In genomic region chr6:20909621-20910020, GRCh38 we compare ENCODE assay signal across 24 cellular contexts.
"Had no signal": no experiment of that assay in that cellular context is flagged by ENCODE, and none has a peak within 500 bp of the region (broad histone marks: within the 10 kb centered on the region; RNA-seq: fewer than 3 reads in every experiment).

No MANE protein-coding gene starts in this region.

- ATAC-seq: foreskin keratinocyte; left cardiac atrium; lower lobe of right lung; psoas muscle; right lobe of liver; stimulated activated effector memory CD8-positive, alpha-beta T cell treated with anti-CD3 and anti-CD28 coated beads, Interleukin-12 subunit alpha, Interleukin-12 subunit beta, amount 100 ng/mL, for 72 hours; stimulated activated naive CD8-positive, alpha-beta T cell treated with anti-CD3 and anti-CD28 coated beads, Interleukin-15, Interleukin-2, amounts not matched to agents 100 U/mL and 50 U/mL, for 24 hours; upper lobe of right lung had no signal

- H3K27ac Mint-ChIP-seq: endodermal cell; immature natural killer cell; naive B cell; nephron; stimulated activated effector memory CD8-positive, alpha-beta T cell treated with anti-CD3 and anti-CD28 coated beads, Interleukin-12 subunit alpha, Interleukin-12 subunit beta, amount 100 ng/mL, for 72 hours had no signal

- H3K36me3 ChIP-seq: lower lobe of right lung, right lobe of liver, suprapubic skin, thyroid gland, upper lobe of right lung, vagina had no signal

- H3K27ac ChIP-seq: foreskin keratinocyte, left ventricle myocardium inferior, lower lobe of right lung, psoas muscle, right lobe of liver, suprapubic skin, thyroid gland, upper lobe of right lung, vagina had no signal

- DNase-seq: effector CD4-positive, alpha-beta T cell; endodermal cell; erythroblast; foreskin keratinocyte; immature natural killer cell; kidney; left cardiac atrium; left ventricle myocardium inferior; lower lobe of right lung; mesenchymal stem cell; midbrain; naive B cell; psoas muscle; retina; right lobe of liver; stimulated activated CD4-positive, alpha-beta T cell treated with anti-CD3 and anti-CD28 coated beads, Interleukin-4, amount 100 ng/mL, for 1 hour; stimulated activated CD8-positive, alpha-beta memory T cell treated with anti-CD3 and anti-CD28 coated beads, Interleukin-4, amount 100 ng/mL, for 48 hours; stimulated activated naive CD8-positive, alpha-beta T cell treated with anti-CD3 and anti-CD28 coated beads, Interleukin-15, Interleukin-2, amounts not matched to agents 100 U/mL and 50 U/mL, for 24 hours; thyroid gland; upper lobe of right lung had no signal

- H3K4me3 ChIP-seq: left ventricle myocardium inferior, lower lobe of right lung, psoas muscle, right lobe of liver, suprapubic skin, thyroid gland, upper lobe of right lung, vagina had no signal

- H3K36me3 Mint-ChIP-seq: stimulated activated effector memory CD8-positive, alpha-beta T cell treated with anti-CD3 and anti-CD28 coated beads, Interleukin-12 subunit alpha, Interleukin-12 subunit beta, amount 100 ng/mL, for 72 hours had no signal

- H3K4me3 Mint-ChIP-seq: endodermal cell; immature natural killer cell; nephron; stimulated activated effector memory CD8-positive, alpha-beta T cell treated with anti-CD3 and anti-CD28 coated beads, Interleukin-12 subunit alpha, Interleukin-12 subunit beta, amount 100 ng/mL, for 72 hours had no signal

- H3K4me1 Mint-ChIP-seq: endodermal cell; immature natural killer cell; naive B cell; nephron; stimulated activated effector memory CD8-positive, alpha-beta T cell treated with anti-CD3 and anti-CD28 coated beads, Interleukin-12 subunit alpha, Interleukin-12 subunit beta, amount 100 ng/mL, for 72 hours had no signal

- H3K27me3 Mint-ChIP-seq: naive B cell had no signal

- H3K4me1 ChIP-seq: foreskin keratinocyte, left ventricle myocardium inferior, lower lobe of right lung, psoas muscle, right lobe of liver, suprapubic skin, thyroid gland, upper lobe of right lung, vagina had no signal

- H3K27me3 ChIP-seq: foreskin keratinocyte, right lobe of liver, suprapubic skin, thyroid gland, upper lobe of right lung, vagina had no signal

- H3K9me3 ChIP-seq: suprapubic skin, thyroid gland, upper lobe of right lung, vagina had no signal
